Comparison of ENCODE assay signal across 1 cellular context in the genomic region with DNA sequence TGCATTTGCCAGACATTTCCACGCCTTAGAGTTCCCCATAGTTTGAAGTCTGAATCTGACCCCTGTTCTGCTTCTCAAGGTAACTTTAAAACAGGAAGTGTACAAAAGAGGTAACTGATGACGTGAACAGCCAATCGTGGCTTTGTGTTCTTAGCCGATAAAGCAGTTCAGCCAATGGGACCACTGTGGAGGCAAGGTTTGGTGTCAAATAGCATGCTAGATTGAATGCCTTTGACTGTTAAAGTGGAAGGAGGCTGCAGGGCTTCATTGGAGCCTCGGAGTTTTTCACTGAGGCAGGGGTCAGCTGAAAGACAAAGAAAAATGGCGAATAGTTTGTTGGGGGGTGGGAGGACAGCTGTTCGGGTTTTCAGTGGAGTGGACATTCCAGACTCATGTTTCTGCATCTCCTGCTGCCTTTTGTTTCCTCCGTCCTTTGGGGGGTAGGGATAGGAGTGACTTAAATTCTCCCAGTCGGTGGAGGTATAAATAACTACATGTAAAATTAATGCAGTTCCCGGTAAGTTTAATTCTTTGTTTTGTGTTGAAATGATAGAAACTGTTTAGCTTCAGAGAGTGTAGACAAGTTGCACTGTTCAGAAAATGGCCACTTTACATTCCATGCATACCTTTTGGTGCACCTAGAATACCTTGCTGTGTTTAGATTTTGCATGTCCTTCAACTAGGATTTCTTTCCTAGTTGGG.
TF ChIP-seq lines count a peak whose summit lies in the region.

No MANE protein-coding gene starts in this region.

TF ChIP-seq in HepG2, 621 proteins besides CTCF, POLR2A, EP300 and RAD21 (continued from another document and continues in another):
- TF ChIP-seq, protein P1, sequence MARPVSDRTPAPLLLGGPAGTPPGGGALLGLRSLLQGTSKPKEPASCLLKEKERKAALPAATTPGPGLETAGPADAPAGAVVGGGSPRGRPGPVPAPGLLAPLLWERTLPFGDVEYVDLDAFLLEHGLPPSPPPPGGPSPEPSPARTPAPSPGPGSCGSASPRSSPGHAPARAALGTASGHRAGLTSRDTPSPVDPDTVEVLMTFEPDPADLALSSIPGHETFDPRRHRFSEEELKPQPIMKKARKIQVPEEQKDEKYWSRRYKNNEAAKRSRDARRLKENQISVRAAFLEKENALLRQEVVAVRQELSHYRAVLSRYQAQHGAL (CRISPR knock-in tag; IDR thresholded peaks at IDR 0.05; ENCODE audit: not compliant biosample characterization), result no peak
- TF ChIP-seq NFIC (IDR thresholded peaks at IDR 0.05; ENCODE audit: low read length), result no peak; the same call in 1 of the 2 replicates
- TF ChIP-seq, protein P2, sequence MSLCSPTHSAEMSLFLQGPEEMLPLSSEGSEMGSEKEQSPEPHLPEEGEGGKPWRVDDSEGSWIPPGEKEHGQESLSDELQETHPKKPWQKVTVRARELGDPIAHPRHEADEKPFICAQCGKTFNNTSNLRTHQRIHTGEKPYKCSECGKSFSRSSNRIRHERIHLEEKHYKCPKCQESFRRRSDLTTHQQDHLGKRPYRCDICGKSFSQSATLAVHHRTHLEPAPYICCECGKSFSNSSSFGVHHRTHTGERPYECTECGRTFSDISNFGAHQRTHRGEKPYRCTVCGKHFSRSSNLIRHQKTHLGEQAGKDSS (CRISPR knock-in tag; IDR thresholded peaks at IDR 0.05; ENCODE audit: borderline replicate concordance, low read depth), result no peak
- no peak for TF ChIP-seq ZNF333 (CRISPR knock-in tag; IDR thresholded peaks at IDR 0.05; ENCODE audit: borderline replicate concordance)
- TF ChIP-seq ZNF562 (CRISPR knock-in tag; IDR thresholded peaks at IDR 0.05; ENCODE audit: borderline replicate concordance), result no peak
- TF ChIP-seq, protein P3, sequence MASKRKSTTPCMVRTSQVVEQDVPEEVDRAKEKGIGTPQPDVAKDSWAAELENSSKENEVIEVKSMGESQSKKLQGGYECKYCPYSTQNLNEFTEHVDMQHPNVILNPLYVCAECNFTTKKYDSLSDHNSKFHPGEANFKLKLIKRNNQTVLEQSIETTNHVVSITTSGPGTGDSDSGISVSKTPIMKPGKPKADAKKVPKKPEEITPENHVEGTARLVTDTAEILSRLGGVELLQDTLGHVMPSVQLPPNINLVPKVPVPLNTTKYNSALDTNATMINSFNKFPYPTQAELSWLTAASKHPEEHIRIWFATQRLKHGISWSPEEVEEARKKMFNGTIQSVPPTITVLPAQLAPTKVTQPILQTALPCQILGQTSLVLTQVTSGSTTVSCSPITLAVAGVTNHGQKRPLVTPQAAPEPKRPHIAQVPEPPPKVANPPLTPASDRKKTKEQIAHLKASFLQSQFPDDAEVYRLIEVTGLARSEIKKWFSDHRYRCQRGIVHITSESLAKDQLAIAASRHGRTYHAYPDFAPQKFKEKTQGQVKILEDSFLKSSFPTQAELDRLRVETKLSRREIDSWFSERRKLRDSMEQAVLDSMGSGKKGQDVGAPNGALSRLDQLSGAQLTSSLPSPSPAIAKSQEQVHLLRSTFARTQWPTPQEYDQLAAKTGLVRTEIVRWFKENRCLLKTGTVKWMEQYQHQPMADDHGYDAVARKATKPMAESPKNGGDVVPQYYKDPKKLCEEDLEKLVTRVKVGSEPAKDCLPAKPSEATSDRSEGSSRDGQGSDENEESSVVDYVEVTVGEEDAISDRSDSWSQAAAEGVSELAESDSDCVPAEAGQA (IDR thresholded peaks at IDR 0.05; ENCODE audit: low read depth), result 0 out of 2 replicates have a peak, but pooled peaks have one; percentile 44
- TF ChIP-seq, protein P3 (CRISPR knock-in tag; IDR thresholded peaks at IDR 0.05; ENCODE audit: borderline replicate concordance), result no peak
- TF ChIP-seq ZNF468 (CRISPR knock-in tag; IDR thresholded peaks at IDR 0.05), result no peak
- no peak for TF ChIP-seq ATF7 (IDR thresholded peaks at IDR 0.05)
- no peak for TF ChIP-seq ATF7 (CRISPR knock-in tag; IDR thresholded peaks at IDR 0.05)
- TF ChIP-seq ZNF703 (CRISPR knock-in tag; IDR thresholded peaks at IDR 0.05; ENCODE audit: borderline replicate concordance), result no peak
- TF ChIP-seq FOSL1 (CRISPR knock-in tag; IDR thresholded peaks at IDR 0.05; ENCODE audit: borderline replicate concordance), result no peak
- TF ChIP-seq SUZ12 (IDR thresholded peaks at IDR 0.05; ENCODE audit: low read depth, low read length), result no peak
- peak; percentile 58; the same call in 1 of the 2 replicates for TF ChIP-seq FOXJ3 (CRISPR knock-in tag; IDR thresholded peaks at IDR 0.05; ENCODE audit: borderline replicate concordance)
- no peak for TF ChIP-seq JARID2 (CRISPR knock-in tag; IDR thresholded peaks at IDR 0.05; ENCODE audit: insufficient replicate concordance)
- no peak for TF ChIP-seq SCMH1 (CRISPR knock-in tag; IDR thresholded peaks at IDR 0.05; ENCODE audit: borderline replicate concordance)
- TF ChIP-seq, protein P4, sequence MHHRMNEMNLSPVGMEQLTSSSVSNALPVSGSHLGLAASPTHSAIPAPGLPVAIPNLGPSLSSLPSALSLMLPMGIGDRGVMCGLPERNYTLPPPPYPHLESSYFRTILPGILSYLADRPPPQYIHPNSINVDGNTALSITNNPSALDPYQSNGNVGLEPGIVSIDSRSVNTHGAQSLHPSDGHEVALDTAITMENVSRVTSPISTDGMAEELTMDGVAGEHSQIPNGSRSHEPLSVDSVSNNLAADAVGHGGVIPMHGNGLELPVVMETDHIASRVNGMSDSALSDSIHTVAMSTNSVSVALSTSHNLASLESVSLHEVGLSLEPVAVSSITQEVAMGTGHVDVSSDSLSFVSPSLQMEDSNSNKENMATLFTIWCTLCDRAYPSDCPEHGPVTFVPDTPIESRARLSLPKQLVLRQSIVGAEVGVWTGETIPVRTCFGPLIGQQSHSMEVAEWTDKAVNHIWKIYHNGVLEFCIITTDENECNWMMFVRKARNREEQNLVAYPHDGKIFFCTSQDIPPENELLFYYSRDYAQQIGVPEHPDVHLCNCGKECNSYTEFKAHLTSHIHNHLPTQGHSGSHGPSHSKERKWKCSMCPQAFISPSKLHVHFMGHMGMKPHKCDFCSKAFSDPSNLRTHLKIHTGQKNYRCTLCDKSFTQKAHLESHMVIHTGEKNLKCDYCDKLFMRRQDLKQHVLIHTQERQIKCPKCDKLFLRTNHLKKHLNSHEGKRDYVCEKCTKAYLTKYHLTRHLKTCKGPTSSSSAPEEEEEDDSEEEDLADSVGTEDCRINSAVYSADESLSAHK (CRISPR knock-in tag; IDR thresholded peaks at IDR 0.05; ENCODE audit: borderline replicate concordance), result no peak
- TF ChIP-seq, protein P5, sequence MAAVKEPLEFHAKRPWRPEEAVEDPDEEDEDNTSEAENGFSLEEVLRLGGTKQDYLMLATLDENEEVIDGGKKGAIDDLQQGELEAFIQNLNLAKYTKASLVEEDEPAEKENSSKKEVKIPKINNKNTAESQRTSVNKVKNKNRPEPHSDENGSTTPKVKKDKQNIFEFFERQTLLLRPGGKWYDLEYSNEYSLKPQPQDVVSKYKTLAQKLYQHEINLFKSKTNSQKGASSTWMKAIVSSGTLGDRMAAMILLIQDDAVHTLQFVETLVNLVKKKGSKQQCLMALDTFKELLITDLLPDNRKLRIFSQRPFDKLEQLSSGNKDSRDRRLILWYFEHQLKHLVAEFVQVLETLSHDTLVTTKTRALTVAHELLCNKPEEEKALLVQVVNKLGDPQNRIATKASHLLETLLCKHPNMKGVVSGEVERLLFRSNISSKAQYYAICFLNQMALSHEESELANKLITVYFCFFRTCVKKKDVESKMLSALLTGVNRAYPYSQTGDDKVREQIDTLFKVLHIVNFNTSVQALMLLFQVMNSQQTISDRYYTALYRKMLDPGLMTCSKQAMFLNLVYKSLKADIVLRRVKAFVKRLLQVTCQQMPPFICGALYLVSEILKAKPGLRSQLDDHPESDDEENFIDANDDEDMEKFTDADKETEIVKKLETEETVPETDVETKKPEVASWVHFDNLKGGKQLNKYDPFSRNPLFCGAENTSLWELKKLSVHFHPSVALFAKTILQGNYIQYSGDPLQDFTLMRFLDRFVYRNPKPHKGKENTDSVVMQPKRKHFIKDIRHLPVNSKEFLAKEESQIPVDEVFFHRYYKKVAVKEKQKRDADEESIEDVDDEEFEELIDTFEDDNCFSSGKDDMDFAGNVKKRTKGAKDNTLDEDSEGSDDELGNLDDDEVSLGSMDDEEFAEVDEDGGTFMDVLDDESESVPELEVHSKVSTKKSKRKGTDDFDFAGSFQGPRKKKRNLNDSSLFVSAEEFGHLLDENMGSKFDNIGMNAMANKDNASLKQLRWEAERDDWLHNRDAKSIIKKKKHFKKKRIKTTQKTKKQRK (IDR thresholded peaks at IDR 0.05; ENCODE audit: low read length), result peak; percentile 55; the same call in 1 of the 2 replicates
- TF ChIP-seq, protein P6, sequence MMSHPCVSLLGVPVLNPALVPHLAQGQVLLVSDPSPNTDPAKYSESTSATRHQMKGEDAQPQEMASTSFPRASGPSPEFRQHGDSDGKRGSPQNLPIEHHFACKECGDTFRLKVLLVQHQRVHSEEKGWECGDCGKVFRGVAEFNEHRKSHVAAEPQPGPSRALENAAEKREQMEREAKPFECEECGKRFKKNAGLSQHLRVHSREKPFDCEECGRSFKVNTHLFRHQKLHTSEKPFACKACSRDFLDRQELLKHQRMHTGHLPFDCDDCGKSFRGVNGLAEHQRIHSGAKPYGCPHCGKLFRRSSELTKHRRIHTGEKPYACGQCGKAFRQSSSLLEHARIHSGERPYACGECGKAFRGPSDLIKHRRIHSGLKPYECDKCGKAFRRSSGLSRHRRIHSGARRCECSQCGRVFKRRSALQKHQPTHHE (CRISPR knock-in tag; IDR thresholded peaks at IDR 0.05; ENCODE audit: borderline replicate concordance), result no peak
- TF ChIP-seq HIVEP1 (CRISPR knock-in tag; IDR thresholded peaks at IDR 0.05), result no peak
- TF ChIP-seq ZNF264 (CRISPR knock-in tag; IDR thresholded peaks at IDR 0.05), result no peak
- TF ChIP-seq, protein P7, sequence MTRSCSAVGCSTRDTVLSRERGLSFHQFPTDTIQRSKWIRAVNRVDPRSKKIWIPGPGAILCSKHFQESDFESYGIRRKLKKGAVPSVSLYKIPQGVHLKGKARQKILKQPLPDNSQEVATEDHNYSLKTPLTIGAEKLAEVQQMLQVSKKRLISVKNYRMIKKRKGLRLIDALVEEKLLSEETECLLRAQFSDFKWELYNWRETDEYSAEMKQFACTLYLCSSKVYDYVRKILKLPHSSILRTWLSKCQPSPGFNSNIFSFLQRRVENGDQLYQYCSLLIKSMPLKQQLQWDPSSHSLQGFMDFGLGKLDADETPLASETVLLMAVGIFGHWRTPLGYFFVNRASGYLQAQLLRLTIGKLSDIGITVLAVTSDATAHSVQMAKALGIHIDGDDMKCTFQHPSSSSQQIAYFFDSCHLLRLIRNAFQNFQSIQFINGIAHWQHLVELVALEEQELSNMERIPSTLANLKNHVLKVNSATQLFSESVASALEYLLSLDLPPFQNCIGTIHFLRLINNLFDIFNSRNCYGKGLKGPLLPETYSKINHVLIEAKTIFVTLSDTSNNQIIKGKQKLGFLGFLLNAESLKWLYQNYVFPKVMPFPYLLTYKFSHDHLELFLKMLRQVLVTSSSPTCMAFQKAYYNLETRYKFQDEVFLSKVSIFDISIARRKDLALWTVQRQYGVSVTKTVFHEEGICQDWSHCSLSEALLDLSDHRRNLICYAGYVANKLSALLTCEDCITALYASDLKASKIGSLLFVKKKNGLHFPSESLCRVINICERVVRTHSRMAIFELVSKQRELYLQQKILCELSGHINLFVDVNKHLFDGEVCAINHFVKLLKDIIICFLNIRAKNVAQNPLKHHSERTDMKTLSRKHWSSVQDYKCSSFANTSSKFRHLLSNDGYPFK (CRISPR knock-in tag; IDR thresholded peaks at IDR 0.05; ENCODE audit: borderline replicate concordance), result no peak
- no peak for TF ChIP-seq ZFP62 (CRISPR knock-in tag; IDR thresholded peaks at IDR 0.05)
- TF ChIP-seq ZFP90 (CRISPR knock-in tag; IDR thresholded peaks at IDR 0.05; ENCODE audit: borderline replicate concordance), result no peak
- TF ChIP-seq ZNF564 (CRISPR knock-in tag; IDR thresholded peaks at IDR 0.05), result no peak
- TF ChIP-seq, protein P8, sequence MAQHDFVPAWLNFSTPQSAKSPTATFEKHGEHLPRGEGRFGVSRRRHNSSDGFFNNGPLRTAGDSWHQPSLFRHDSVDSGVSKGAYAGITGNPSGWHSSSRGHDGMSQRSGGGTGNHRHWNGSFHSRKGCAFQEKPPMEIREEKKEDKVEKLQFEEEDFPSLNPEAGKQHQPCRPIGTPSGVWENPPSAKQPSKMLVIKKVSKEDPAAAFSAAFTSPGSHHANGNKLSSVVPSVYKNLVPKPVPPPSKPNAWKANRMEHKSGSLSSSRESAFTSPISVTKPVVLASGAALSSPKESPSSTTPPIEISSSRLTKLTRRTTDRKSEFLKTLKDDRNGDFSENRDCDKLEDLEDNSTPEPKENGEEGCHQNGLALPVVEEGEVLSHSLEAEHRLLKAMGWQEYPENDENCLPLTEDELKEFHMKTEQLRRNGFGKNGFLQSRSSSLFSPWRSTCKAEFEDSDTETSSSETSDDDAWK (CRISPR knock-in tag; IDR thresholded peaks at IDR 0.05), result no peak
- TF ChIP-seq FIP1L1 (IDR thresholded peaks at IDR 0.05; ENCODE audit: borderline replicate concordance, insufficient read depth, low read depth, low read length), result no peak
- TF ChIP-seq, protein P9, sequence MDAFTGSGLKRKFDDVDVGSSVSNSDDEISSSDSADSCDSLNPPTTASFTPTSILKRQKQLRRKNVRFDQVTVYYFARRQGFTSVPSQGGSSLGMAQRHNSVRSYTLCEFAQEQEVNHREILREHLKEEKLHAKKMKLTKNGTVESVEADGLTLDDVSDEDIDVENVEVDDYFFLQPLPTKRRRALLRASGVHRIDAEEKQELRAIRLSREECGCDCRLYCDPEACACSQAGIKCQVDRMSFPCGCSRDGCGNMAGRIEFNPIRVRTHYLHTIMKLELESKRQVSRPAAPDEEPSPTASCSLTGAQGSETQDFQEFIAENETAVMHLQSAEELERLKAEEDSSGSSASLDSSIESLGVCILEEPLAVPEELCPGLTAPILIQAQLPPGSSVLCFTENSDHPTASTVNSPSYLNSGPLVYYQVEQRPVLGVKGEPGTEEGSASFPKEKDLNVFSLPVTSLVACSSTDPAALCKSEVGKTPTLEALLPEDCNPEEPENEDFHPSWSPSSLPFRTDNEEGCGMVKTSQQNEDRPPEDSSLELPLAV (CRISPR knock-in tag; conservative IDR thresholded peaks at IDR 0.05; ENCODE audit: low read depth), result no peak
- peak; percentile 74 for TF ChIP-seq ELF3 (CRISPR knock-in tag; IDR thresholded peaks at IDR 0.05)
- TF ChIP-seq MEIS2 (CRISPR knock-in tag; IDR thresholded peaks at IDR 0.05), result no peak
- TF ChIP-seq RXRA (CRISPR knock-in tag; IDR thresholded peaks at IDR 0.05), result peak; percentile 46; the same call in 1 of the 2 replicates
- no peak for TF ChIP-seq U2AF2 (IDR thresholded peaks at IDR 0.05; ENCODE audit: low read depth, low read length)
- TF ChIP-seq ARNT2 (CRISPR knock-in tag; IDR thresholded peaks at IDR 0.05; ENCODE audit: low read depth), result no peak; the same call in 1 of the 2 replicates
- TF ChIP-seq POGZ (CRISPR knock-in tag; IDR thresholded peaks at IDR 0.05), result peak; percentile 89
- TF ChIP-seq HNRNPL (IDR thresholded peaks at IDR 0.05; ENCODE audit: low read depth, low read length), result no peak
